11 cellular contexts compared by ENCODE assay signal in the genomic region with DNA sequence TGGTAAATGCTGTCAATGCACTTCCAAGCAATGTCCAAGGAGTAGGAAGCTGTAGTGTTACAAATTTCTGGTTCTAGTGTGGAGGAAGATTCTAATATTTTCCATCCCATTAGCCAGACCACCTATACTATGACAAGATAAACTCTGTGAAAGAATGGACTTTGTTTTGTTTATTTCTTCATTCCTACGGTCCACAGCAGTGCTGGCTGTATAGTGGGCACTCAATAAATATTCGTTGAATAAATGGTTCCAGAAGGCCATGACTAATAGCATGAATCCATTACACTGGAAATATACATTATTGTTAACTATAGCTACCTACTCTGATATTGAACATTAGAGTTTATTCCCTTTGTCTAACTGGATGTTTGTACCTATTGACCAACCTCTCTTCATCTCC.
"Had no signal": no experiment of that assay in that cellular context is flagged by ENCODE, and none has a peak within 500 bp of the region (broad histone marks: within the 10 kb centered on the region; RNA-seq: fewer than 3 reads in every experiment).

No MANE protein-coding gene starts in this region.

- H3K36me3 ChIP-seq: HAP-1 had no signal

- H3K4me3 ChIP-seq: GM23248, GM23338, HAP-1 had no signal

- DNase-seq: GM23248, GOT3, H7, H9, HCEC 1CT, HFFc6 had no signal

- H3K4me3 Mint-ChIP-seq: GM23338, H9, HFFc6 had no signal

- H3K4me2 ChIP-seq: GM23338 had no signal

- H3K9me3 ChIP-seq: HAP-1 had no signal

- H3K27ac Mint-ChIP-seq: GM23338, HFFc6 had no signal

- FAIRE-seq: H1, H54 had no signal

- H3K9me3 Mint-ChIP-seq: GM23338, H9, HFFc6 had no signal

- H2AFZ ChIP-seq: GM23248, GM23338 had no signal

- ATAC-seq: GM23338, HCT116 had no signal

- H3K9ac ChIP-seq: GM23248 had no signal

- H3K27ac ChIP-seq: GM23248 had no signal
